ENCODE assay signal across 16 cellular contexts in genomic region chr6:40251609-40252008, GRCh38.
DNase-seq lines count a peak whose midpoint lies in the region; ATAC-seq and TF ChIP-seq lines count a peak whose summit lies in the region.
"Had no signal": no experiment of that assay in that cellular context is flagged by ENCODE, and none has a peak within 500 bp of the region (broad histone marks: within the 10 kb centered on the region; RNA-seq: fewer than 3 reads in every experiment).

No MANE protein-coding gene starts in this region.

- H3K4me3 ChIP-seq in colonic mucosa: no peak overlapping the region
- H3K4me3 ChIP-seq: tibial nerve had no signal

- H3K36me3 Mint-ChIP-seq in stimulated activated effector memory CD8-positive, alpha-beta T cell treated with anti-CD3 and anti-CD28 coated beads, Interleukin-12 subunit alpha, Interleukin-12 subunit beta, amount 100 ng/mL, for 72 hours: no peaks in the 10 kb centered on the region
- H3K36me3 Mint-ChIP-seq: activated CD4-positive, alpha-beta memory T cell treated with anti-CD3 and anti-CD28 coated beads for 36 hours had no signal

- no peaks in the 10 kb centered on the region for H3K9me3 Mint-ChIP-seq in stimulated activated effector memory CD8-positive, alpha-beta T cell treated with anti-CD3 and anti-CD28 coated beads, Interleukin-12 subunit alpha, Interleukin-12 subunit beta, amount 100 ng/mL, for 72 hours
- H3K9me3 Mint-ChIP-seq: activated CD4-positive, alpha-beta memory T cell treated with anti-CD3 and anti-CD28 coated beads for 36 hours; neural crest cell had no signal

- H3K36me3 ChIP-seq in colonic mucosa: no peaks in the 10 kb centered on the region
- H3K36me3 ChIP-seq: tibial nerve had no signal

- H3K9me3 ChIP-seq in colonic mucosa: no peaks in the 10 kb centered on the region
- H3K9me3 ChIP-seq: SK-N-SH, tibial nerve had no signal

- H3K27ac ChIP-seq in colonic mucosa: no peak overlapping the region
- H3K27ac ChIP-seq: tibial nerve had no signal

- H3K27ac Mint-ChIP-seq in stimulated activated effector memory CD8-positive, alpha-beta T cell treated with anti-CD3 and anti-CD28 coated beads, Interleukin-12 subunit alpha, Interleukin-12 subunit beta, amount 100 ng/mL, for 72 hours: no peak overlapping the region
- H3K27ac Mint-ChIP-seq: activated CD4-positive, alpha-beta memory T cell treated with anti-CD3 and anti-CD28 coated beads for 36 hours had no signal

- intact Hi-C loops in colonic mucosa (cut with DNase I): no loop called here

- no peak for ATAC-seq in HG03025 (IDR thresholded peaks at IDR 0.05; ENCODE audit: low FRiP score, unreplicated experiment)
- no peak for ATAC-seq in stimulated activated effector memory CD8-positive, alpha-beta T cell treated with anti-CD3 and anti-CD28 coated beads, Interleukin-12 subunit alpha, Interleukin-12 subunit beta, amount 100 ng/mL, for 72 hours
- ATAC-seq: sciatic nerve had no signal

- no peaks in the 10 kb centered on the region for H3K27me3 ChIP-seq in colonic mucosa
- H3K27me3 ChIP-seq: tibial nerve had no signal

- no peaks in the 10 kb centered on the region for H3K4me1 ChIP-seq in colonic mucosa
- H3K4me1 ChIP-seq: tibial nerve had no signal

- no peak overlapping the region for H3K9ac ChIP-seq in colonic mucosa (ENCODE audit: low read depth in 2 of 2, low read length in 2 of 2)
- H3K9ac ChIP-seq: SK-N-SH had no signal

- H3K4me1 Mint-ChIP-seq in stimulated activated effector memory CD8-positive, alpha-beta T cell treated with anti-CD3 and anti-CD28 coated beads, Interleukin-12 subunit alpha, Interleukin-12 subunit beta, amount 100 ng/mL, for 72 hours: no peaks in the 10 kb centered on the region
- H3K4me1 Mint-ChIP-seq: neural crest cell had no signal

- no peak overlapping the region for H3K4me3 Mint-ChIP-seq in stimulated activated effector memory CD8-positive, alpha-beta T cell treated with anti-CD3 and anti-CD28 coated beads, Interleukin-12 subunit alpha, Interleukin-12 subunit beta, amount 100 ng/mL, for 72 hours
- H3K4me3 Mint-ChIP-seq: activated CD4-positive, alpha-beta memory T cell treated with anti-CD3 and anti-CD28 coated beads for 36 hours; neural crest cell had no signal

- TF ChIP-seq CTCF in colonic mucosa (IDR thresholded peaks at IDR 0.05): no peak

- DNase-seq in COR-L47 (lab: John Stamatoyannopoulos, UW) (peak; percentile 86), NCI-H128 (lab: John Stamatoyannopoulos, UW; ENCODE audit: unreplicated experiment) (peak; percentile 22), NCI-H446 treated with DMSO at 0.1 percent for 48 hours (lab: John Stamatoyannopoulos, UW) (peak; percentile 95), cerebellar cortex (ENCODE audit: low spot score) (peak; percentile 78), colonic mucosa (no peak), UCSD-AML1 (lab: John Stamatoyannopoulos, UW; ENCODE audit: unreplicated experiment) (no peak)
- no peak for DNase-seq in stimulated activated effector memory CD8-positive, alpha-beta T cell treated with anti-CD3 and anti-CD28 coated beads, Interleukin-12 subunit alpha, Interleukin-12 subunit beta, amount 100 ng/mL, for 72 hours (ENCODE audit: low spot score in 2 of 2)
- DNase-seq: activated CD4-positive, alpha-beta memory T cell treated with anti-CD3 and anti-CD28 coated beads for 36 hours; Calu3; SK-N-SH; stimulated activated CD4-positive, alpha-beta T cell treated with anti-CD3 and anti-CD28 coated beads, Interleukin-2, amount 100 ng/mL, for 48 hours; stimulated activated CD8-positive, alpha-beta memory T cell treated with anti-CD3 and anti-CD28 coated beads, Interleukin-4, amount 100 ng/mL, for 48 hours had no signal

Comparison
In these comparisons a context has a peak if more than half of its experiments do, and no peak if none do; other contexts are left out.
1. DNase-seq: peak in COR-L47 (single experiment), NCI-H128 (single experiment), NCI-H446 treated with DMSO at 0.1 percent for 48 hours (single experiment) and cerebellar cortex (single experiment); none in colonic mucosa (single experiment), UCSD-AML1 (single experiment) and stimulated activated effector memory CD8-positive, alpha-beta T cell treated with anti-CD3 and anti-CD28 coated beads, Interleukin-12 subunit alpha, Interleukin-12 subunit beta, amount 100 ng/mL, for 72 hours (0 of 2).